ENCODE assay signal across 1 cellular context in the genomic region with DNA sequence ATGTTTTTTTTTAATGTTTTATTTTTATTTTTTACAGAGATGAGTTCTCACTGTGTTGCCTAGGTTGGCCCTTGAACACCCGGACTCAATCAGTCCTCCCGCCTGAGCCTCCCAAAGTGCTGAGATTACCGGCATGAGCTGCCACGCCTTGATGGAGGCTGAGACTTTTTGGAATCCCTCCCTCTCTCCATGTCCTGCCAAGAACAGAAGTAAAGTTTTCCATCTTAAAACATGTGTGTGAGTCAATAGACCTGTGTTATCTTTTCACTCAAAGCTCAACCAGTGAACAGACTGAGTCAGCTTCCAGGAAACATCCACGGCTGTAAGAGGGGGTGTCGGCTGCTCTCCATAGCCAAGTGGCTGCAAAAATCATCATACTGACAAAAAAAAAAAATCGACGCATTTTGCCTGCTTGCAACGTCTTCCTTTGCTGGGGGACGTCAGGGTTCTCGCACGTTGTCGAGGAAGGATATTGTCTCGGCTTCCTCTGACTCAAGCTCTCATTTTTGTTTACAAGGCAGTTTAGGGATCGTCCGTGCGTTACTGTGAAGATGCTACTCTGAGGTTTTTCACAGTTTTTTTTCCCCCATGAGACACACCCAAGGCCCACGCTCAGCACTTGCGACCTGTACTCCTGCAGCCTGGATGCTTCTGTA.
A peak's percentile ranks its signal among the peaks of the same experiment; 100 is the strongest.
TF ChIP-seq lines count a peak whose summit lies in the region.

No MANE protein-coding gene starts in this region.

TF ChIP-seq in K562, 482 proteins besides CTCF, POLR2A, EP300 and RAD21 (continued from another document and continues in another):
- TF ChIP-seq, protein P1, sequence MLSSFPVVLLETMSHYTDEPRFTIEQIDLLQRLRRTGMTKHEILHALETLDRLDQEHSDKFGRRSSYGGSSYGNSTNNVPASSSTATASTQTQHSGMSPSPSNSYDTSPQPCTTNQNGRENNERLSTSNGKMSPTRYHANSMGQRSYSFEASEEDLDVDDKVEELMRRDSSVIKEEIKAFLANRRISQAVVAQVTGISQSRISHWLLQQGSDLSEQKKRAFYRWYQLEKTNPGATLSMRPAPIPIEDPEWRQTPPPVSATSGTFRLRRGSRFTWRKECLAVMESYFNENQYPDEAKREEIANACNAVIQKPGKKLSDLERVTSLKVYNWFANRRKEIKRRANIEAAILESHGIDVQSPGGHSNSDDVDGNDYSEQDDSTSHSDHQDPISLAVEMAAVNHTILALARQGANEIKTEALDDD (IDR thresholded peaks at IDR 0.05): 0 out of 2 replicates have a peak, but pooled peaks have one; percentile 13
- TF ChIP-seq ETV6 (IDR thresholded peaks at IDR 0.05; ENCODE audit: borderline replicate concordance in 1 of 2, low read depth in 2 of 2, low read length in 1 of 2): peak in 1 of 2 experiments; percentile 68; a peak in 1 of 4 replicates
- TF ChIP-seq ETV6 (CRISPR knock-in tag; IDR thresholded peaks at IDR 0.05; ENCODE audit: borderline replicate concordance): no peak
- no peak for TF ChIP-seq TAF9B (IDR thresholded peaks at IDR 0.05; ENCODE audit: partially characterized antibody)
- TF ChIP-seq SMARCE1 (IDR thresholded peaks at IDR 0.05): peak; percentile 52; the same call in 1 of the 2 replicates
- TF ChIP-seq FOXA3 (CRISPR knock-in tag; conservative IDR thresholded peaks at IDR 0.05 in 1 of 2, IDR thresholded peaks at IDR 0.05 in 1 of 2): peak in 1 of 2 experiments; percentile 66; a peak in 2 of 4 replicates
- no peak for TF ChIP-seq ZNF274 (IDR thresholded peaks at IDR 0.05; ENCODE audit: borderline replicate concordance, low read depth, low read length)
- 0 out of 2 replicates have a peak, but pooled peaks have one; percentile 13 for TF ChIP-seq SOX6 (IDR thresholded peaks at IDR 0.05)
- TF ChIP-seq EHMT2 (IDR thresholded peaks at IDR 0.05): no peak
- peak; percentile 68; the same call in 1 of the 2 replicates for TF ChIP-seq CTBP1 (IDR thresholded peaks at IDR 0.05; ENCODE audit: borderline replicate concordance)
- TF ChIP-seq ARID1B (IDR thresholded peaks at IDR 0.05): peak; percentile 77
- TF ChIP-seq JUNB (CRISPR knock-in tag; conservative IDR thresholded peaks at IDR 0.05): no peak
- TF ChIP-seq MAFK (IDR thresholded peaks at IDR 0.05; ENCODE audit: low read length): peak; percentile 11; the same call in 1 of the 2 replicates
- TF ChIP-seq ZNF449 (CRISPR knock-in tag; IDR thresholded peaks at IDR 0.05): no peak
- TF ChIP-seq ADNP (tag; IDR thresholded peaks at IDR 0.05): no peak
- peak in 1 of 2 experiments; percentile 51; a peak in 2 of 4 replicates for TF ChIP-seq HDAC1 (IDR thresholded peaks at IDR 0.05)
- TF ChIP-seq HMG20A (CRISPR knock-in tag; conservative IDR thresholded peaks at IDR 0.05): no peak
- TF ChIP-seq SMAD4 (CRISPR knock-in tag; conservative IDR thresholded peaks at IDR 0.05): 0 out of 2 replicates have a peak, but pooled peaks have one; percentile 29
- no peak for TF ChIP-seq RFX7 (CRISPR knock-in tag; IDR thresholded peaks at IDR 0.05)
- TF ChIP-seq ZNF197 (CRISPR knock-in tag; IDR thresholded peaks at IDR 0.05; ENCODE audit: low read depth): no peak
- no peak for TF ChIP-seq ZNF431 (CRISPR knock-in tag; IDR thresholded peaks at IDR 0.05)
- TF ChIP-seq ATF3 (IDR thresholded peaks at IDR 0.05): peak; percentile 70; the same call in 1 of the 2 replicates
- TF ChIP-seq ATF3 (CRISPR knock-in tag; conservative IDR thresholded peaks at IDR 0.05): no peak
- peak; percentile 30; the same call in 1 of the 2 replicates for TF ChIP-seq MYC (IDR thresholded peaks at IDR 0.05; ENCODE audit: low read depth, low read length)
- TF ChIP-seq MYC (CRISPR knock-in tag; IDR thresholded peaks at IDR 0.05; ENCODE audit: borderline replicate concordance, low read depth): no peak
- TF ChIP-seq JUND (IDR thresholded peaks at IDR 0.05; ENCODE audit: borderline replicate concordance, low read depth, low read length): peak; percentile 85
- peak; percentile 83; the same call in 1 of the 3 replicates for TF ChIP-seq JUND (tag; IDR thresholded peaks at IDR 0.05; ENCODE audit: borderline replicate concordance, low read depth, low read length)
- no peak for TF ChIP-seq PPARD (CRISPR knock-in tag; IDR thresholded peaks at IDR 0.05)
- no peak for TF ChIP-seq PTBP1 (IDR thresholded peaks at IDR 0.05; ENCODE audit: low read depth, low read length)
- no peak for TF ChIP-seq SLC30A9 (CRISPR knock-in tag; IDR thresholded peaks at IDR 0.05)
- TF ChIP-seq ARHGAP35 (IDR thresholded peaks at IDR 0.05; ENCODE audit: partially characterized antibody): no peak
- peak; percentile 48 for TF ChIP-seq CBFA2T3 (IDR thresholded peaks at IDR 0.05)
- no peak for TF ChIP-seq HMG20B (CRISPR knock-in tag; IDR thresholded peaks at IDR 0.05)
- TF ChIP-seq ZBTB40 (IDR thresholded peaks at IDR 0.05): peak; percentile 92
- peak; percentile 71; the same call in 1 of the 2 replicates for TF ChIP-seq ZBTB40 (CRISPR knock-in tag; IDR thresholded peaks at IDR 0.05)
- TF ChIP-seq, protein P2, sequence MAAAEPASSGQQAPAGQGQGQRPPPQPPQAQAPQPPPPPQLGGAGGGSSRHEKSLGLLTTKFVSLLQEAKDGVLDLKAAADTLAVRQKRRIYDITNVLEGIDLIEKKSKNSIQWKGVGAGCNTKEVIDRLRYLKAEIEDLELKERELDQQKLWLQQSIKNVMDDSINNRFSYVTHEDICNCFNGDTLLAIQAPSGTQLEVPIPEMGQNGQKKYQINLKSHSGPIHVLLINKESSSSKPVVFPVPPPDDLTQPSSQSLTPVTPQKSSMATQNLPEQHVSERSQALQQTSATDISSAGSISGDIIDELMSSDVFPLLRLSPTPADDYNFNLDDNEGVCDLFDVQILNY (CRISPR knock-in tag; IDR thresholded peaks at IDR 0.05): no peak
- no peak for TF ChIP-seq RBM34 (IDR thresholded peaks at IDR 0.05; ENCODE audit: borderline replicate concordance, insufficient read depth, low read length)
- TF ChIP-seq NR1H2 (CRISPR knock-in tag; IDR thresholded peaks at IDR 0.05): no peak
- no peak for TF ChIP-seq ZNF717 (CRISPR knock-in tag; IDR thresholded peaks at IDR 0.05)
- peak; percentile 24; the same call in 1 of the 2 replicates for TF ChIP-seq EGR1 (conservative IDR thresholded peaks at IDR 0.05)
- peak; percentile 25 for TF ChIP-seq MEIS2 (IDR thresholded peaks at IDR 0.05; ENCODE audit: partially characterized antibody)
- no peak for TF ChIP-seq ATF1 (CRISPR knock-in tag; IDR thresholded peaks at IDR 0.05)
- peak; percentile 36; the same call in 1 of the 2 replicates for TF ChIP-seq ATF1 (tag; IDR thresholded peaks at IDR 0.05)
- TF ChIP-seq MCM3 (IDR thresholded peaks at IDR 0.05): no peak
- TF ChIP-seq RCOR1 (IDR thresholded peaks at IDR 0.05; ENCODE audit: borderline replicate concordance in 1 of 2, low read depth in 2 of 2, low read length in 2 of 2): peak in 1 of 2 experiments; percentile 70; a peak in 2 of 4 replicates
- TF ChIP-seq SMAD2 (IDR thresholded peaks at IDR 0.05; ENCODE audit: low read depth, low read length): no peak
- no peak for TF ChIP-seq SMAD1 (IDR thresholded peaks at IDR 0.05; ENCODE audit: low read depth, low read length, partially characterized antibody)
- TF ChIP-seq TAL1 (IDR thresholded peaks at IDR 0.05): 0 out of 2 replicates have a peak, but pooled peaks have one; percentile 18
- no peak for TF ChIP-seq GABPB1 (CRISPR knock-in tag; IDR thresholded peaks at IDR 0.05)
- no peak for TF ChIP-seq RFX1 (IDR thresholded peaks at IDR 0.05)
- peak; percentile 41; the same call in 1 of the 2 replicates for TF ChIP-seq CREM (IDR thresholded peaks at IDR 0.05; ENCODE audit: low read depth)
- TF ChIP-seq MTF1 (CRISPR knock-in tag; IDR thresholded peaks at IDR 0.05; ENCODE audit: borderline replicate concordance): no peak
- TF ChIP-seq SRSF9 (IDR thresholded peaks at IDR 0.05; ENCODE audit: borderline replicate concordance, low read depth, low read length): no peak
- TF ChIP-seq, protein P3, sequence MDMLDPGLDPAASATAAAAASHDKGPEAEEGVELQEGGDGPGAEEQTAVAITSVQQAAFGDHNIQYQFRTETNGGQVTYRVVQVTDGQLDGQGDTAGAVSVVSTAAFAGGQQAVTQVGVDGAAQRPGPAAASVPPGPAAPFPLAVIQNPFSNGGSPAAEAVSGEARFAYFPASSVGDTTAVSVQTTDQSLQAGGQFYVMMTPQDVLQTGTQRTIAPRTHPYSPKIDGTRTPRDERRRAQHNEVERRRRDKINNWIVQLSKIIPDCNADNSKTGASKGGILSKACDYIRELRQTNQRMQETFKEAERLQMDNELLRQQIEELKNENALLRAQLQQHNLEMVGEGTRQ (CRISPR knock-in tag; IDR thresholded peaks at IDR 0.05): no peak
- TF ChIP-seq XRCC5 (IDR thresholded peaks at IDR 0.05; ENCODE audit: low read depth, low read length): no peak
- peak; percentile 10; the same call in 1 of the 2 replicates for TF ChIP-seq LEF1 (IDR thresholded peaks at IDR 0.05)
